Comparison of ENCODE assay signal across 23 cellular contexts in the genomic region with DNA sequence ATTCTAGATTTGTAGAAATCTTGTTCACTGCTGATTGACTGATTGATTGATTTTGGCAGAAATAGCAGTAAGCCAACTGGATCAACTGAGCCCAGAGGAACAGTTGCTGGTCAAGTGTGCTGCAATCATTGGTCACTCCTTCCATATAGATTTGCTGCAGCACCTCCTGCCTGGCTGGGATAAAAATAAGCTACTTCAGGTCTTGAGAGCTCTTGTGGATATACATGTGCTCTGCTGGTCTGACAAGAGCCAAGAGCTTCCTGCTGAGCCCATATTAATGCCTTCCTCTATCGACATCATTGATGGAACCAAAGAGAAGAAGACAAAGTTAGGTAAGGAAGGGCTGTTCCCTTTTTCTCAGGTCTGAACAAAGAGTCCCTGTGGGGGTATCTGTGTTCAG. TPM values are rescaled to one million over a fixed set of nuclear protein-coding genes. Genes with fewer than 3 reads are reported as not detected.
"Had no signal": no experiment of that assay in that cellular context is flagged by ENCODE, and none has a peak within 500 bp of the region (broad histone marks: within the 10 kb centered on the region; RNA-seq: fewer than 3 reads in every experiment).

No MANE protein-coding gene starts in this region.

- ATAC-seq: effector memory CD8-positive, alpha-beta T cell; gastrocnemius medialis; heart right ventricle; natural killer cell treated with Interleukin-12 subunit alpha and Interleukin-12 subunit beta and Interleukin-15 and Interleukin-18, amount 100 ng/mL, for 72 hours; pancreas; right cardiac atrium; stimulated activated memory B cell treated with anti-CD40 and anti-IgM and Interleukin-4, amounts not matched to agents 10 μg/mL and 1 μg/mL and 100 μg/mL, for 72 hours had no signal

- H3K27me3 ChIP-seq: esophagus muscularis mucosa, gastrocnemius medialis, heart right ventricle, neural progenitor cell, pancreas, tibial artery, upper lobe of left lung, vagina had no signal

- H3K27ac ChIP-seq: epithelial cell of prostate, esophagus muscularis mucosa, gastrocnemius medialis, heart right ventricle, neural progenitor cell, pancreas, tibial artery, upper lobe of left lung, vagina had no signal

- H3K36me3 ChIP-seq: neural progenitor cell had no signal

- H3K4me1 ChIP-seq: esophagus muscularis mucosa, gastrocnemius medialis, heart right ventricle, tibial artery, vagina had no signal

- H3K4me3 ChIP-seq: esophagus muscularis mucosa, gastrocnemius medialis, heart right ventricle, neural progenitor cell, pancreas, tibial artery, upper lobe of left lung, vagina had no signal

- DNase-seq: effector memory CD8-positive, alpha-beta T cell; gastrocnemius medialis; heart right ventricle; hypothalamus; midbrain; nucleus accumbens; pancreas; right cardiac atrium; small intestine; stimulated activated CD4-positive, alpha-beta T cell treated with anti-CD3 and anti-CD28 coated beads, Interleukin-4, amount 100 ng/mL, for 1 hour; stimulated activated CD8-positive, alpha-beta memory T cell treated with anti-CD3 and anti-CD28 coated beads, Interleukin-4, amount 100 ng/mL, for 48 hours; tibial artery had no signal

- H3K9me3 ChIP-seq: esophagus muscularis mucosa, gastrocnemius medialis, heart right ventricle, pancreas, tibial artery, upper lobe of left lung, vagina had no signal

RNA-seq across cellular contexts. Expression of gene TREML1, which starts 31.2 kb away (rescaled TPM):
- total RNA-seq: fibroblast of villous mesenchyme; gastrocnemius medialis; lower leg skin; natural killer cell treated with Interleukin-12 subunit alpha and Interleukin-12 subunit beta and Interleukin-15 and Interleukin-18, amount 100 ng/mL, for 72 hours; progenitor cell of endocrine pancreas; temporal lobe; vagina had no signal

RNA-seq across cellular contexts. Expression of gene TREM2, which starts 40.0 kb away (rescaled TPM):
- total RNA-seq: fibroblast of villous mesenchyme; natural killer cell treated with Interleukin-12 subunit alpha and Interleukin-12 subunit beta and Interleukin-15 and Interleukin-18, amount 100 ng/mL, for 72 hours; progenitor cell of endocrine pancreas had no signal
